Comparison of ENCODE assay signal across 1 cellular context in the genomic region with DNA sequence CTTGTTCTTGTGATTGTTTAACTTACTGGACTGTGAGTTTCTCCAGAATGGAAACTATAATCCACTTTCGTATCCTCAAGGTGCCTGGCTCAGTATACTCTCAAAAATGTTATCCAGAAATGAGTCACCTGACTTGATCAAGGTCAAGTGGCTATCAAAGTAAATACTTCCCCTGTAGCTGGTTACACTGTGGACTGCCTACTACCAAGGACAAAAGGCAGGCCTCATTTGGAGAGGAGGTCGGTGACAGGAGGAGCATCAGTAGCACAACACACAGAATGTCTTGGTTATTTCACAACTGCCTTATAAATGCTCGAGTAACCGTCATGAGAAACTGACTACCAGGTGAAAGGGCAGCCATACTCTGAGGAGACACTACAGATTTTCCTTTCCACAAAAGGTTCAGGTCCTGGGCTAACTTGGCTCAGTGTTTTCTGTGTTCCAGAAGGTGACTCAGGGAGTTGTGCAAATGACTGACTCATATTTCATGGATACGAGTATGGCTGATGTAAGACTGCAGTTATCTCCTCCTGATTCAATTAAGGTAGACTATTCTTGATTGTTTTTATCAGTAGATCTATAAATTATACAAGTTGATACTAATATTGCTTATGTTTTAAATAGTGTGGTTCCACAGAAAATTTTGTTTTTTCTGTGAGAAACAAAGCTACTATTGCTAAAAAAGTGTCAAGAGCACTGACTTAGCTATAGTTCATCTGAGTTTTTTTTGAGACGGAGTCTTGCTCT.
TF ChIP-seq lines count a peak whose summit lies in the region.

No MANE protein-coding gene starts in this region.

TF ChIP-seq in K562, 482 proteins besides CTCF, POLR2A, EP300 and RAD21 (continued from another document):
- no peak for TF ChIP-seq TRIM25 (IDR thresholded peaks at IDR 0.05; ENCODE audit: borderline replicate concordance)
- peak; percentile 86 for TF ChIP-seq SMARCE1 (IDR thresholded peaks at IDR 0.05)
- no peak for TF ChIP-seq HNRNPL (IDR thresholded peaks at IDR 0.05; ENCODE audit: low read depth, low read length)
- TF ChIP-seq NR4A1 (CRISPR knock-in tag; IDR thresholded peaks at IDR 0.05): no peak
- 0 out of 2 replicates have a peak, but pooled peaks have one; percentile 46 for TF ChIP-seq NR4A1 (tag; IDR thresholded peaks at IDR 0.05)
- TF ChIP-seq GATAD2B (IDR thresholded peaks at IDR 0.05; ENCODE audit: borderline replicate concordance): 0 out of 2 replicates have a peak, but pooled peaks have one; percentile 42
- TF ChIP-seq JUN (IDR thresholded peaks at IDR 0.05; ENCODE audit: borderline replicate concordance, low read depth, low read length): peak; percentile 94
- no peak for TF ChIP-seq JUN (CRISPR knock-in tag; IDR thresholded peaks at IDR 0.05; ENCODE audit: borderline replicate concordance)
- 0 out of 2 replicates have a peak, but pooled peaks have one; percentile 41 for TF ChIP-seq SP1 (CRISPR knock-in tag; IDR thresholded peaks at IDR 0.05)
- no peak for TF ChIP-seq CC2D1A (IDR thresholded peaks at IDR 0.05)
- TF ChIP-seq, protein P1, sequence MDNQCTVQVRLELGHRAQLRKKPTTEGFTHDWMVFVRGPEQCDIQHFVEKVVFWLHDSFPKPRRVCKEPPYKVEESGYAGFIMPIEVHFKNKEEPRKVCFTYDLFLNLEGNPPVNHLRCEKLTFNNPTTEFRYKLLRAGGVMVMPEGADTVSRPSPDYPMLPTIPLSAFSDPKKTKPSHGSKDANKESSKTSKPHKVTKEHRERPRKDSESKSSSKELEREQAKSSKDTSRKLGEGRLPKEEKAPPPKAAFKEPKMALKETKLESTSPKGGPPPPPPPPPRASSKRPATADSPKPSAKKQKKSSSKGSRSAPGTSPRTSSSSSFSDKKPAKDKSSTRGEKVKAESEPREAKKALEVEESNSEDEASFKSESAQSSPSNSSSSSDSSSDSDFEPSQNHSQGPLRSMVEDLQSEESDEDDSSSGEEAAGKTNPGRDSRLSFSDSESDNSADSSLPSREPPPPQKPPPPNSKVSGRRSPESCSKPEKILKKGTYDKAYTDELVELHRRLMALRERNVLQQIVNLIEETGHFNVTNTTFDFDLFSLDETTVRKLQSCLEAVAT (IDR thresholded peaks at IDR 0.05): no peak
- TF ChIP-seq NR2C1 (IDR thresholded peaks at IDR 0.05): peak; percentile 31; the same call in 1 of the 2 replicates
- TF ChIP-seq NR2C1 (tag; IDR thresholded peaks at IDR 0.05): peak; percentile 60
- TF ChIP-seq ATF1 (CRISPR knock-in tag; IDR thresholded peaks at IDR 0.05): no peak
- TF ChIP-seq ATF1 (tag; IDR thresholded peaks at IDR 0.05): 0 out of 2 replicates have a peak, but pooled peaks have one; percentile 24
- 0 out of 2 replicates have a peak, but pooled peaks have one; percentile 34 for TF ChIP-seq MTA1 (IDR thresholded peaks at IDR 0.05; ENCODE audit: borderline replicate concordance)
- no peak for TF ChIP-seq HNRNPH1 (optimal IDR thresholded peaks at IDR 0.05; ENCODE audit: low read depth, low read length)
- TF ChIP-seq C11orf30 (IDR thresholded peaks at IDR 0.05; ENCODE audit: low read depth): peak; percentile 82
- no peak for TF ChIP-seq NUFIP1 (IDR thresholded peaks at IDR 0.05; ENCODE audit: partially characterized antibody)
- peak in 1 of 2 experiments; percentile 18; a peak in 2 of 4 replicates for TF ChIP-seq NRF1 (conservative IDR thresholded peaks at IDR 0.05 in 1 of 2, IDR thresholded peaks at IDR 0.05 in 1 of 2)
- TF ChIP-seq ZNF121 (CRISPR knock-in tag; conservative IDR thresholded peaks at IDR 0.05): no peak
- peak; percentile 84; the same call in 1 of the 2 replicates for TF ChIP-seq DPF2 (IDR thresholded peaks at IDR 0.05)
- peak; percentile 96 for TF ChIP-seq CEBPB (tag; IDR thresholded peaks at IDR 0.05)
- no peak for TF ChIP-seq ZC3H4 (CRISPR knock-in tag; IDR thresholded peaks at IDR 0.05; ENCODE audit: borderline replicate concordance)
- TF ChIP-seq FOSL1 (tag; conservative IDR thresholded peaks at IDR 0.05): peak; percentile 98
- TF ChIP-seq, protein P2, sequence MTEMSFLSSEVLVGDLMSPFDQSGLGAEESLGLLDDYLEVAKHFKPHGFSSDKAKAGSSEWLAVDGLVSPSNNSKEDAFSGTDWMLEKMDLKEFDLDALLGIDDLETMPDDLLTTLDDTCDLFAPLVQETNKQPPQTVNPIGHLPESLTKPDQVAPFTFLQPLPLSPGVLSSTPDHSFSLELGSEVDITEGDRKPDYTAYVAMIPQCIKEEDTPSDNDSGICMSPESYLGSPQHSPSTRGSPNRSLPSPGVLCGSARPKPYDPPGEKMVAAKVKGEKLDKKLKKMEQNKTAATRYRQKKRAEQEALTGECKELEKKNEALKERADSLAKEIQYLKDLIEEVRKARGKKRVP (CRISPR knock-in tag; IDR thresholded peaks at IDR 0.05): peak; percentile 56; the same call in 1 of the 2 replicates
- TF ChIP-seq ZNF408 (CRISPR knock-in tag; IDR thresholded peaks at IDR 0.05; ENCODE audit: low read depth): no peak
- no peak for TF ChIP-seq MCM3 (IDR thresholded peaks at IDR 0.05)
- TF ChIP-seq SFPQ (IDR thresholded peaks at IDR 0.05; ENCODE audit: low read depth, low read length): no peak
- TF ChIP-seq SMARCA4 (IDR thresholded peaks at IDR 0.05): peak; percentile 91
- TF ChIP-seq ZNF592 (IDR thresholded peaks at IDR 0.05): peak; percentile 87
- no peak for TF ChIP-seq ZFP1 (CRISPR knock-in tag; IDR thresholded peaks at IDR 0.05)
- peak; percentile 69; the same call in 1 of the 2 replicates for TF ChIP-seq ARID3A (IDR thresholded peaks at IDR 0.05; ENCODE audit: borderline replicate concordance, low read depth, low read length)
- peak; percentile 26; the same call in 1 of the 2 replicates for TF ChIP-seq MAFF (IDR thresholded peaks at IDR 0.05; ENCODE audit: low read length)
- no peak for TF ChIP-seq SNIP1 (IDR thresholded peaks at IDR 0.05; ENCODE audit: low read depth)
- TF ChIP-seq TRIM24 (IDR thresholded peaks at IDR 0.05): peak; percentile 70 to 91
- no peak for TF ChIP-seq ZNF785 (CRISPR knock-in tag; IDR thresholded peaks at IDR 0.05)
- TF ChIP-seq STAT5A (IDR thresholded peaks at IDR 0.05; ENCODE audit: borderline replicate concordance, low read length): no peak
- TF ChIP-seq, protein P3, sequence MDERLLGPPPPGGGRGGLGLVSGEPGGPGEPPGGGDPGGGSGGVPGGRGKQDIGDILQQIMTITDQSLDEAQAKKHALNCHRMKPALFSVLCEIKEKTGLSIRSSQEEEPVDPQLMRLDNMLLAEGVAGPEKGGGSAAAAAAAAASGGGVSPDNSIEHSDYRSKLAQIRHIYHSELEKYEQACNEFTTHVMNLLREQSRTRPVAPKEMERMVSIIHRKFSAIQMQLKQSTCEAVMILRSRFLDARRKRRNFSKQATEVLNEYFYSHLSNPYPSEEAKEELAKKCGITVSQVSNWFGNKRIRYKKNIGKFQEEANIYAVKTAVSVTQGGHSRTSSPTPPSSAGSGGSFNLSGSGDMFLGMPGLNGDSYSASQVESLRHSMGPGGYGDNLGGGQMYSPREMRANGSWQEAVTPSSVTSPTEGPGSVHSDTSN (CRISPR knock-in tag; IDR thresholded peaks at IDR 0.05; ENCODE audit: low read depth): no peak
- TF ChIP-seq, protein P3 (tag; conservative IDR thresholded peaks at IDR 0.05; ENCODE audit: low read depth): peak; percentile 39; the same call in 1 of the 2 replicates
- no peak for TF ChIP-seq SREBF1 (IDR thresholded peaks at IDR 0.05; ENCODE audit: borderline replicate concordance, low read depth, low read length)
